ENCODE assay signal across 17 cellular contexts in genomic region chr16:70793851-70794502, GRCh38. TPM values are rescaled to one million over a fixed set of nuclear protein-coding genes. Genes with fewer than 3 reads are reported as not detected.
A peak's percentile ranks its signal among the peaks of the same experiment; 100 is the strongest.
DNase-seq lines count a peak whose midpoint lies in the region; ATAC-seq, FAIRE-seq and TF ChIP-seq lines count a peak whose summit lies in the region.
"Had no signal": no experiment of that assay in that cellular context is flagged by ENCODE, and none has a peak within 500 bp of the region (broad histone marks: within the 10 kb centered on the region; RNA-seq: fewer than 3 reads in every experiment).

No MANE protein-coding gene starts in this region.

- no peak overlapping the region for H3K4me3 Mint-ChIP-seq in immature natural killer cell
- H3K4me3 Mint-ChIP-seq: H9 had no signal

- peaks cover 5% of the 10 kb centered on the region; the same call in 1 of the 2 replicates for H3K36me3 ChIP-seq in Karpas-422 (ENCODE audit: insufficient read depth, low read length)
- H3K36me3 ChIP-seq: SJCRH30 had no signal

- peak; percentile 46 for FAIRE-seq in GM12892 (lab: Jason Lieb, UNC)

- peaks cover 8 to 46% of the 10 kb centered on the region in 2 donors for H3K4me1 Mint-ChIP-seq in immature natural killer cell

- H3K27me3 Mint-ChIP-seq in immature natural killer cell (ENCODE audit: low read depth in 3 of 3): peaks cover 0 to 2% (median 0%) of the 10 kb centered on the region in 3 donors

- peak overlapping the region; percentile 66 for H3K27ac ChIP-seq in Karpas-422 (ENCODE audit: low read length)
- H3K27ac ChIP-seq: psoas muscle, SJCRH30 had no signal

- peak overlapping the region; percentile 54 for H3K4me3 ChIP-seq in Karpas-422 (ENCODE audit: low read length)
- H3K4me3 ChIP-seq: psoas muscle, SJCRH30 had no signal

- H3K27me3 ChIP-seq in Karpas-422 (ENCODE audit: low read length): no peaks in the 10 kb centered on the region
- H3K27me3 ChIP-seq: SJCRH30 had no signal

- peak overlapping the region; percentile 78 for H3K4me2 ChIP-seq in Karpas-422 (ENCODE audit: low read depth, low read length, poor library complexity, severe bottlenecking)

- peaks cover 6% of the 10 kb centered on the region; the same call in 1 of the 2 replicates for H4K20me1 ChIP-seq in Karpas-422 (ENCODE audit: insufficient read depth, low read depth, low read length)

- peak overlapping the region; percentile 54 for H3K9ac ChIP-seq in Karpas-422 (ENCODE audit: low read length)

- no peak overlapping the region for H2AFZ ChIP-seq in Karpas-422 (ENCODE audit: low read length)

- H3K9me3 ChIP-seq in Karpas-422 (ENCODE audit: low read length): no peaks in the 10 kb centered on the region
- H3K9me3 ChIP-seq: psoas muscle, SJCRH30 had no signal

- ATAC-seq in GM19455 (IDR thresholded peaks at IDR 0.05; ENCODE audit: unreplicated experiment) (peak; percentile 53), HG02938 (IDR thresholded peaks at IDR 0.05; ENCODE audit: unreplicated experiment) (peak; percentile 36)
- ATAC-seq: psoas muscle had no signal

- H3K4me1 ChIP-seq in Karpas-422 (ENCODE audit: low read length): peaks cover 65% of the 10 kb centered on the region

- H3K9me3 Mint-ChIP-seq in immature natural killer cell: no peaks in the 10 kb centered on the region
- H3K9me3 Mint-ChIP-seq: H9 had no signal

- H3K9me2 ChIP-seq in Karpas-422 (replicated peaks; ENCODE audit: insufficient read depth, low read length): no peaks in the 10 kb centered on the region

- no peak for TF ChIP-seq POLR2A in GM12892 (IDR thresholded peaks at IDR 0.05; ENCODE audit: low read depth, low read length)

- H3K79me2 ChIP-seq in Karpas-422 (ENCODE audit: low read length): peaks cover 100% of the 10 kb centered on the region

- H3K27ac Mint-ChIP-seq in immature natural killer cell: no peak overlapping the region
- H3K27ac Mint-ChIP-seq: H9 had no signal

- no peak for DNase-seq in GM12892 (ENCODE audit: insufficient read length)
- DNase-seq in Karpas-422: peak; percentile 60
- DNase-seq in cerebellum (ENCODE audit: low spot score): no peak
- DNase-seq in DMS114 treated with DMSO at 0.1 percent for 48 hours (lab: John Stamatoyannopoulos, UW; ENCODE audit: unreplicated experiment): no peak
- no peak for DNase-seq in NCI-H187 (lab: John Stamatoyannopoulos, UW)
- DNase-seq in immature natural killer cell: no peak
- DNase-seq: dermis blood vessel endothelial cell; DMS153; H9; NCI-H1694; NCI-H82; psoas muscle; stimulated activated CD4-positive, alpha-beta T cell treated with anti-CD3 and anti-CD28 coated beads, Interleukin-2, amount 100 ng/mL, for 24 hours; stimulated activated naive CD4-positive, alpha-beta T cell had no signal

- H3K36me3 Mint-ChIP-seq in immature natural killer cell: no peaks in the 10 kb centered on the region

RNA-seq across cellular contexts. Expression of gene VAC14, which starts 7.0 kb away (rescaled TPM):
- 13.3 TPM for polyA plus RNA-seq in GM12892 (2012; ENCODE audit: missing spikeins)
- 39.1 and 56.9 TPM in 2 replicates for total RNA-seq in Karpas-422 (2014; rRNA removed; shearing (Covaris generic); ENCODE audit: low replicate concordance)
- total RNA-seq in cerebellum: 22.9 TPM
- 10 to 100 TPM; 19.1 to 42.2 (median 28.1) TPM for polyA plus RNA-seq in immature natural killer cell
